ENCODE assay signal across 8 cellular contexts in the genomic region with DNA sequence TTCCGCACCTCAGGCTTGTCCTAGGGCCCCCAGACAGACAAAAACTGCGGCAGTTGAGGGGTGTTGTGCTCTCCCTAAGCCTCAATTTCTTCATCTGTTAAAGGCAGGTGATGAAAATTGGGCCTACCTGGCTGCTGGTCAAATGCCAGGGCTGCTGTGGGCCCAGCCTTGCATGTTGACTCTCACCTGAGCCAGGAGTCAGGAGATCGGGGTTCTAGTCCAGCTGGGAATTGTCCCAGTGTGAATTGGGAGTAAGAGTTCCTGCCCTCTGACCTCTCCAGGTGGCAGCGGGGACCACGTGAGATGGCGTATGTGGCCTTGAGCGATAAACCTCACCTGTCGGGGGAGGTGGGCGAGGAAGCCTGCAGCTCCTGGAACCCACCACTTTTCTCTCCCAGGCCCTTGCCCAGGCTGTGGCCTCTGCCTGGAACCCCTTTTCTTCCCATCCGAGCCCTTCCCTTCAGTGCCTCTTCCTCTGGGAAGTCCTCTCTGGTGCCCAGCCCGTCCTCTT.
DNase-seq lines count a peak whose midpoint lies in the region; ATAC-seq, FAIRE-seq and TF ChIP-seq lines count a peak whose summit lies in the region.

No MANE protein-coding gene starts in this region.

- 88 to 90% methylated on average over 11 of the region's 11 CpGs for WGBS in GM23248 (ENCODE audit: low coverage in 1 of 2, low lambda C conversion rate in 2 of 2, missing lambda C conversion rate in 2 of 2), 2 experiments

- POLR2A ChIA-PET in PC-9 (lab: Charles Lee; ENCODE audit: unreplicated experiment): no interaction called here

- no peak overlapping the region for H3K27ac ChIP-seq in GM23248
- H3K27ac ChIP-seq in kidney (ENCODE audit: low read depth in 2 of 2, low read length in 2 of 2): peak overlapping the region; percentile 82 to 95
- H3K27ac ChIP-seq in skin epidermis: peak overlapping the region; percentile 56 to 91 (median 83)
- no peak overlapping the region for H3K27ac ChIP-seq in PC-9

- H3K9me3 Mint-ChIP-seq in activated T-cell treated with anti-CD3 and anti-CD28 coated beads, Interleukin-2, amount 50 U/mL, for 72 hours: no peaks in the 10 kb centered on the region

- H3K36me3 ChIP-seq in GM23248 (ENCODE audit: low read depth) (no peaks in the 10 kb centered on the region), kidney (ENCODE audit: control insufficient read depth in 1 of 2, insufficient read depth in 2 of 2, low read length in 2 of 2) (no peaks in the 10 kb centered on the region), PC-9 (ENCODE audit: low read depth) (no peaks in the 10 kb centered on the region)

- H3K79me2 ChIP-seq in GM23248 (ENCODE audit: insufficient read depth): no peaks in the 10 kb centered on the region
- H3K79me2 ChIP-seq in PC-9 (ENCODE audit: low read depth): no peaks in the 10 kb centered on the region

- H3K4me3 Mint-ChIP-seq in activated T-cell treated with anti-CD3 and anti-CD28 coated beads, Interleukin-2, amount 50 U/mL, for 72 hours: peak overlapping the region; percentile 40 to 56

- peak overlapping the region; percentile 65 for H3K4me3 ChIP-seq in GM23248
- peak overlapping the region; percentile 42 to 58 for H3K4me3 ChIP-seq in kidney (ENCODE audit: low read length in 2 of 2)
- peak overlapping the region; percentile 12 to 39 (median 27) for H3K4me3 ChIP-seq in skin epidermis
- H3K4me3 ChIP-seq in PC-9: no peak overlapping the region

- H4K20me1 ChIP-seq in GM23248 (ENCODE audit: insufficient read depth) (no peaks in the 10 kb centered on the region), PC-9 (ENCODE audit: insufficient read depth) (no peaks in the 10 kb centered on the region)

- no peaks in the 10 kb centered on the region for H3K9me3 ChIP-seq in GM23248 (ENCODE audit: low read depth)
- no peaks in the 10 kb centered on the region for H3K9me3 ChIP-seq in kidney (ENCODE audit: control insufficient read depth in 1 of 2, low read length in 2 of 2)
- no peaks in the 10 kb centered on the region for H3K9me3 ChIP-seq in PC-9 (ENCODE audit: insufficient read depth, low read depth)

- FAIRE-seq in kidney (lab: Jason Lieb, UNC): no peak

- H3K4me2 ChIP-seq in GM23248 (ENCODE audit: unreplicated experiment) (peak overlapping the region; percentile 79), PC-9 (no peak overlapping the region)

- H3K4me1 ChIP-seq in GM23248 (ENCODE audit: insufficient read depth) (peaks cover 25% of the 10 kb centered on the region; the same call in 1 of the 2 replicates), kidney (ENCODE audit: control insufficient read depth in 1 of 2, insufficient read depth in 1 of 2, low read depth in 1 of 2, low read length in 2 of 2) (peaks cover 25 to 33% of the 10 kb centered on the region in 2 donors), PC-9 (replicated peaks; ENCODE audit: insufficient read depth) (no peaks in the 10 kb centered on the region)

- in situ Hi-C loops in GM23248 (cut with MboI): loop anchor here (10.0 kb wide), 1 partner anchor 283 kb away; no protein-coding TSS in a partner anchor

- H3K9me2 ChIP-seq in GM23248 (ENCODE audit: insufficient read depth): no peaks in the 10 kb centered on the region
- H3K9me2 ChIP-seq in PC-9 (ENCODE audit: insufficient read depth): no peaks in the 10 kb centered on the region

- H3K36me3 Mint-ChIP-seq in activated T-cell treated with anti-CD3 and anti-CD28 coated beads, Interleukin-2, amount 50 U/mL, for 72 hours (ENCODE audit: insufficient read depth in 2 of 2): no peaks in the 10 kb centered on the region

- H3K27me3 Mint-ChIP-seq in activated T-cell treated with anti-CD3 and anti-CD28 coated beads, Interleukin-2, amount 50 U/mL, for 72 hours (ENCODE audit: low read depth): no peaks in the 10 kb centered on the region

- peaks cover 32% of the 10 kb centered on the region for H3K4me1 Mint-ChIP-seq in activated T-cell treated with anti-CD3 and anti-CD28 coated beads, Interleukin-2, amount 50 U/mL, for 72 hours (ENCODE audit: low read depth)

- CTCF ChIA-PET in PC-9 (lab: Charles Lee): no interaction called here

- H2AFZ ChIP-seq in GM23248 (peak overlapping the region; percentile 81), PC-9 (no peak overlapping the region)

- BruUV-seq in PC-9 (replicated peaks; lab: Mats Ljungman, UMichigan): no TSS peak

- H3K9ac ChIP-seq in GM23248 (peak overlapping the region; percentile 75), kidney (ENCODE audit: low read length in 2 of 2) (peak overlapping the region; percentile 78 to 80)

- no peak for ATAC-seq in activated T-cell treated with anti-CD3 and anti-CD28 coated beads, Interleukin-2, amount 50 U/mL, for 72 hours (replicated peaks in 1 of 2)
- no peak for ATAC-seq in HG02678 (IDR thresholded peaks at IDR 0.05; ENCODE audit: unreplicated experiment)

- no peak overlapping the region for H3K27ac Mint-ChIP-seq in activated T-cell treated with anti-CD3 and anti-CD28 coated beads, Interleukin-2, amount 50 U/mL, for 72 hours

- H3F3A ChIP-seq in GM23248 (ENCODE audit: insufficient read depth): peaks cover 5% of the 10 kb centered on the region
- no peaks in the 10 kb centered on the region for H3F3A ChIP-seq in PC-9 (ENCODE audit: insufficient read depth, low read depth)

- H3K27me3 ChIP-seq in GM23248 (replicated peaks; ENCODE audit: insufficient read depth) (no peaks in the 10 kb centered on the region), PC-9 (ENCODE audit: insufficient read depth, low read depth) (no peaks in the 10 kb centered on the region)

- TF ChIP-seq CTCF in kidney (IDR thresholded peaks at IDR 0.05; ENCODE audit: borderline replicate concordance, extremely low read depth, insufficient read depth): no peak
- TF ChIP-seq CTCF in PC-9 (conservative IDR thresholded peaks at IDR 0.05): no peak

- DNase-seq in GM23248 (no peak), kidney (peak; percentile 57), PC-9 (no peak), HT-29 (ENCODE audit: low spot score) (no peak), GM03348 (ENCODE audit: low spot score) (no peak)
- no peak for DNase-seq in activated T-cell treated with anti-CD3 and anti-CD28 coated beads, Interleukin-2, amount 50 U/mL, for 72 hours

- intact Hi-C loops in kidney (cut with DNase I): no loop called here
- intact Hi-C loops in PC-9 (cut with micrococcal nuclease; ENCODE audit: unreplicated experiment): no loop called here

Comparison
In these comparisons a context has a peak if more than half of its experiments do, and no peak if none do; other contexts are left out.
1. H3K27ac ChIP-seq: peak in kidney (2 of 2) and skin epidermis (21 of 21); none in GM23248 (single experiment) and PC-9 (single experiment).